12 cellular contexts compared by ENCODE assay signal in genomic region chr20:49687595-49688567, GRCh38. TPM values are rescaled to one million over a fixed set of nuclear protein-coding genes. Genes with fewer than 3 reads are reported as not detected.
DNase-seq lines count a peak whose midpoint lies in the region; ATAC-seq and TF ChIP-seq lines count a peak whose summit lies in the region.
"Had no signal": no experiment of that assay in that cellular context is flagged by ENCODE, and none has a peak within 500 bp of the region (broad histone marks: within the 10 kb centered on the region; RNA-seq: fewer than 3 reads in every experiment).

No MANE protein-coding gene starts in this region.

- no peak overlapping the region for H3K4me3 Mint-ChIP-seq in activated CD4-positive, alpha-beta T cell treated with anti-CD3 and anti-CD28 coated beads, Interleukin-2, amount 10 ng/mL, durations not matched to agents 24 days and 14 days
- no peak overlapping the region for H3K4me3 Mint-ChIP-seq in activated B cell treated with CpG ODN at 0.5 μM for 24 hours

- ATAC-seq in activated B cell treated with CpG ODN at 0.5 μM for 24 hours (ENCODE audit: low read depth) (peak; percentile 31), GM21360 (IDR thresholded peaks at IDR 0.05; ENCODE audit: unreplicated experiment) (no peak)

- peak overlapping the region in 1 of 2 donors; percentile 44 for H3K9ac ChIP-seq in liver (ENCODE audit: low read depth in 1 of 2, low read length in 2 of 2)

- H3K4me3 ChIP-seq in liver (ENCODE audit: low read depth in 1 of 3, low read length in 3 of 3) (no peak overlapping the region), tibial artery (no peak overlapping the region), foreskin fibroblast (ENCODE audit: low read depth in 1 of 2, low read length in 2 of 2) (no peak overlapping the region)

- H3K4me1 ChIP-seq in liver (ENCODE audit: control insufficient read depth in 4 of 4, insufficient read depth in 4 of 4, low read length in 3 of 4) (peaks cover 21 to 60% (median 49%) of the 10 kb centered on the region in 4 donors), tibial artery (peaks cover 0 to 72% (median 40%) of the 10 kb centered on the region in 4 donors)

- H3K36me3 ChIP-seq in liver (ENCODE audit: control insufficient read depth in 4 of 4, insufficient read depth in 3 of 4, low read depth in 1 of 4, low read length in 3 of 4) (no peaks in the 10 kb centered on the region), tibial artery (peaks cover 0 to under 1% (median 0%) of the 10 kb centered on the region in 3 donors)

- H3K4me1 Mint-ChIP-seq in activated CD4-positive, alpha-beta T cell treated with anti-CD3 and anti-CD28 coated beads, Interleukin-2, amount 10 ng/mL, durations not matched to agents 24 days and 14 days, result peaks cover 24% of the 10 kb centered on the region
- peaks cover 40% of the 10 kb centered on the region for H3K4me1 Mint-ChIP-seq in activated B cell treated with CpG ODN at 0.5 μM for 24 hours

- H3K9me3 Mint-ChIP-seq in activated CD4-positive, alpha-beta T cell treated with anti-CD3 and anti-CD28 coated beads, Interleukin-2, amount 10 ng/mL, durations not matched to agents 24 days and 14 days, result no peaks in the 10 kb centered on the region
- H3K9me3 Mint-ChIP-seq in activated B cell treated with CpG ODN at 0.5 μM for 24 hours, result no peaks in the 10 kb centered on the region

- peaks cover 4% of the 10 kb centered on the region for H3K36me3 Mint-ChIP-seq in activated CD4-positive, alpha-beta T cell treated with anti-CD3 and anti-CD28 coated beads, Interleukin-2, amount 10 ng/mL, durations not matched to agents 24 days and 14 days (ENCODE audit: low read depth)
- H3K36me3 Mint-ChIP-seq in activated B cell treated with CpG ODN at 0.5 μM for 24 hours (ENCODE audit: low read depth), result peaks cover 30% of the 10 kb centered on the region

- H3K27ac ChIP-seq in liver (ENCODE audit: low read depth in 1 of 2, low read length in 2 of 2), result peak overlapping the region; percentile 14 to 47
- H3K27ac ChIP-seq in tibial artery, result peak overlapping the region; percentile 45 to 53

- no peak for TF ChIP-seq CTCF in activated B cell treated with CpG ODN at 0.5 μM for 24 hours (IDR thresholded peaks at IDR 0.05)
- no peak for TF ChIP-seq CTCF in liver (IDR thresholded peaks at IDR 0.05; ENCODE audit: low read depth, low read length, missing input control)
- no peak for TF ChIP-seq CTCF in tibial artery (IDR thresholded peaks at IDR 0.05)
- no peak for TF ChIP-seq CTCF in foreskin fibroblast (IDR thresholded peaks at IDR 0.05; ENCODE audit: low read depth, low read length)

- peak overlapping the region; percentile 48 for H3K27ac Mint-ChIP-seq in activated CD4-positive, alpha-beta T cell treated with anti-CD3 and anti-CD28 coated beads, Interleukin-2, amount 10 ng/mL, durations not matched to agents 24 days and 14 days
- H3K27ac Mint-ChIP-seq in activated B cell treated with CpG ODN at 0.5 μM for 24 hours, result peak overlapping the region; percentile 4

- CTCF ChIA-PET in activated B cell treated with CpG ODN at 0.5 μM for 24 hours (lab: Charles Lee), result no interaction called here

- H3K9me3 ChIP-seq in liver (ENCODE audit: control insufficient read depth in 4 of 4, low read length in 3 of 4) (no peaks in the 10 kb centered on the region), tibial artery (no peaks in the 10 kb centered on the region)

- H3K27me3 ChIP-seq in liver (ENCODE audit: control insufficient read depth in 4 of 4, insufficient read depth in 4 of 4, low read length in 3 of 4) (no peaks in the 10 kb centered on the region), tibial artery (no peaks in the 10 kb centered on the region)

- 43% methylated on average over 4 of the region's 4 CpGs for WGBS in liver

- DNase-seq in activated CD4-positive, alpha-beta T cell treated with anti-CD3 and anti-CD28 coated beads, Interleukin-2, amount 10 ng/mL, durations not matched to agents 24 days and 14 days, result no peak
- no peak for DNase-seq in activated CD4-positive, alpha-beta T cell treated with anti-CD3 and anti-CD28 coated beads for 48 hours
- DNase-seq in activated B cell treated with CpG ODN at 0.5 μM for 24 hours, result no peak
- no peak for DNase-seq in tibial artery
- DNase-seq in posterior vena cava (ENCODE audit: low spot score), result no peak
- DNase-seq in foreskin fibroblast, result no peak
- DNase-seq: activated naive CD4-positive, alpha-beta T cell treated with Interleukin-2 at 50 U/mL for 16 hours; effector CD4-positive, alpha-beta T cell; GF-D8; NCI-H2029 treated with DMSO at 0.1 percent for 48 hours had no signal

- intact Hi-C loops in activated CD4-positive, alpha-beta T cell treated with anti-CD3 and anti-CD28 coated beads, Interleukin-2, amount 10 ng/mL, durations not matched to agents 24 days and 14 days (cut with micrococcal nuclease), result no loop called here
- intact Hi-C loops in activated B cell treated with CpG ODN at 0.5 μM for 24 hours (cut with micrococcal nuclease), result no loop called here
- intact Hi-C loops in tibial artery (cut with DNase I; ENCODE audit: low total_unique reads), result no loop called here
- intact Hi-C loops in posterior vena cava (cut with DNase I), result no loop called here

- no peaks in the 10 kb centered on the region for H3K27me3 Mint-ChIP-seq in activated CD4-positive, alpha-beta T cell treated with anti-CD3 and anti-CD28 coated beads, Interleukin-2, amount 10 ng/mL, durations not matched to agents 24 days and 14 days
- H3K27me3 Mint-ChIP-seq in activated B cell treated with CpG ODN at 0.5 μM for 24 hours, result no peaks in the 10 kb centered on the region

- peak; percentile 52 to 58 for TF ChIP-seq RAD21 in liver (IDR thresholded peaks at IDR 0.05)

- POLR2A ChIA-PET in activated B cell treated with CpG ODN at 0.5 μM for 24 hours (lab: Charles Lee), result interaction anchor here (0.8 kb wide), 1 partner anchor 125 kb away, joined by 4 read pairs; the partner anchor contains the start of gene SLC9A8

TF ChIP-seq in liver, 16 proteins besides CTCF, POLR2A, EP300 and RAD21 (continues in another document):
- peak; percentile 40 for TF ChIP-seq REST (IDR thresholded peaks at IDR 0.05)
- TF ChIP-seq HNF4A (conservative IDR thresholded peaks at IDR 0.05), result peak; percentile 100
- TF ChIP-seq ZBTB33 (IDR thresholded peaks at IDR 0.05), result peak; percentile 74
- peak; percentile 81 for TF ChIP-seq SP1 (IDR thresholded peaks at IDR 0.05)
- TF ChIP-seq EGR1 (IDR thresholded peaks at IDR 0.05; ENCODE audit: low read depth in 2 of 2), result peak in 1 of 2 donors; percentile 40
- TF ChIP-seq JUND (IDR thresholded peaks at IDR 0.05), result peak; percentile 80 to 95
- peak; percentile 99 for TF ChIP-seq HNF4G (IDR thresholded peaks at IDR 0.05)
- TF ChIP-seq FOXA1 (IDR thresholded peaks at IDR 0.05), result peak; percentile 15
- TF ChIP-seq FOXA2 (IDR thresholded peaks at IDR 0.05), result peak; percentile 30
- TF ChIP-seq TAF1 (conservative IDR thresholded peaks at IDR 0.05), result no peak
- peak; percentile 89 for TF ChIP-seq MAX (IDR thresholded peaks at IDR 0.05)
- peak; percentile 70 for TF ChIP-seq NR2F2 (IDR thresholded peaks at IDR 0.05)
- peak; percentile 53 for TF ChIP-seq YY1 (IDR thresholded peaks at IDR 0.05)

RNA-seq across cellular contexts. Expression of gene B4GALT5, which starts 25.8 kb away (rescaled TPM):
- 39.0 and 39.1 TPM in 2 replicates for total RNA-seq in activated CD4-positive, alpha-beta T cell treated with anti-CD3 and anti-CD28 coated beads, Interleukin-2, amount 10 ng/mL, durations not matched to agents 24 days and 14 days
- total RNA-seq in activated B cell treated with CpG ODN at 0.5 μM for 24 hours (70.6 and 72.9 TPM in 2 replicates), liver (10 to 100 TPM; 14.1 to 28.2 TPM), posterior vena cava (10 to 100 TPM; 26.1 to 35.2 TPM)
- polyA plus RNA-seq in liver, result 10 to 100 TPM in 1 of 2 donors, 1 to 10 TPM in 1; 2.0 to 14.8 TPM
